In genomic region chr6:47135772-47136171, GRCh38 we compare ENCODE assay signal across 1 cellular context.
A peak's percentile ranks its signal among the peaks of the same experiment; 100 is the strongest.
TF ChIP-seq lines count a peak whose summit lies in the region.

No MANE protein-coding gene starts in this region.

TF ChIP-seq in HCT116, 20 proteins besides CTCF, POLR2A, EP300 and RAD21 (continued from another document):
- TF ChIP-seq ZBTB33 (IDR thresholded peaks at IDR 0.05; ENCODE audit: extremely low read depth, insufficient replicate concordance, low read length) (peak; percentile 56), ZFX (IDR thresholded peaks at IDR 0.05) (no peak), SIN3A (IDR thresholded peaks at IDR 0.05; ENCODE audit: low read depth) (peak; percentile 94)
